ENCODE assay signal across 1 cellular context in the genomic region with DNA sequence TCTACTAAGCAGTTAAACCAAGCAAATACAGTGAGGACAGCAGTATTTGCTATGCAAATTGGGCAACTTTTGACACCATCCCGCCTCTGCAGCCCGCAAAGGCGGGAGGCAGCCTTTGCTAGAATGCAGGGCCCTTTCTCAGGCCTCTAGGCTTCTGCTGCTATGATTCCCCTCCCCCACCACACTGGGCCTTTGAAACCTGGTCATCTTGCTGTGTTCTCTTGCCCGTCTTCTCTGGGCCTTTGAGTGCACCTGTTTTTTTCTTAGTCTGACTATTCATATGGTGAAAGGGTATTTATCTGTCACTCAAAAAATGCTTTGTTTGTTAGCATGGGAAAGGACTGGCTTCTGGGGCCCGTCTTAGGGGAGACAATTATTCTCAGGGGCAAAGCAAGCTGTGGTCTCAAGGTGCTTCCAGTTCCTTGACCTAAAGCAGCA.
TF ChIP-seq lines count a peak whose summit lies in the region.

No MANE protein-coding gene starts in this region.

TF ChIP-seq in H1, 55 proteins besides CTCF, POLR2A, EP300 and RAD21 (continued from another document):
- TF ChIP-seq, protein P1, sequence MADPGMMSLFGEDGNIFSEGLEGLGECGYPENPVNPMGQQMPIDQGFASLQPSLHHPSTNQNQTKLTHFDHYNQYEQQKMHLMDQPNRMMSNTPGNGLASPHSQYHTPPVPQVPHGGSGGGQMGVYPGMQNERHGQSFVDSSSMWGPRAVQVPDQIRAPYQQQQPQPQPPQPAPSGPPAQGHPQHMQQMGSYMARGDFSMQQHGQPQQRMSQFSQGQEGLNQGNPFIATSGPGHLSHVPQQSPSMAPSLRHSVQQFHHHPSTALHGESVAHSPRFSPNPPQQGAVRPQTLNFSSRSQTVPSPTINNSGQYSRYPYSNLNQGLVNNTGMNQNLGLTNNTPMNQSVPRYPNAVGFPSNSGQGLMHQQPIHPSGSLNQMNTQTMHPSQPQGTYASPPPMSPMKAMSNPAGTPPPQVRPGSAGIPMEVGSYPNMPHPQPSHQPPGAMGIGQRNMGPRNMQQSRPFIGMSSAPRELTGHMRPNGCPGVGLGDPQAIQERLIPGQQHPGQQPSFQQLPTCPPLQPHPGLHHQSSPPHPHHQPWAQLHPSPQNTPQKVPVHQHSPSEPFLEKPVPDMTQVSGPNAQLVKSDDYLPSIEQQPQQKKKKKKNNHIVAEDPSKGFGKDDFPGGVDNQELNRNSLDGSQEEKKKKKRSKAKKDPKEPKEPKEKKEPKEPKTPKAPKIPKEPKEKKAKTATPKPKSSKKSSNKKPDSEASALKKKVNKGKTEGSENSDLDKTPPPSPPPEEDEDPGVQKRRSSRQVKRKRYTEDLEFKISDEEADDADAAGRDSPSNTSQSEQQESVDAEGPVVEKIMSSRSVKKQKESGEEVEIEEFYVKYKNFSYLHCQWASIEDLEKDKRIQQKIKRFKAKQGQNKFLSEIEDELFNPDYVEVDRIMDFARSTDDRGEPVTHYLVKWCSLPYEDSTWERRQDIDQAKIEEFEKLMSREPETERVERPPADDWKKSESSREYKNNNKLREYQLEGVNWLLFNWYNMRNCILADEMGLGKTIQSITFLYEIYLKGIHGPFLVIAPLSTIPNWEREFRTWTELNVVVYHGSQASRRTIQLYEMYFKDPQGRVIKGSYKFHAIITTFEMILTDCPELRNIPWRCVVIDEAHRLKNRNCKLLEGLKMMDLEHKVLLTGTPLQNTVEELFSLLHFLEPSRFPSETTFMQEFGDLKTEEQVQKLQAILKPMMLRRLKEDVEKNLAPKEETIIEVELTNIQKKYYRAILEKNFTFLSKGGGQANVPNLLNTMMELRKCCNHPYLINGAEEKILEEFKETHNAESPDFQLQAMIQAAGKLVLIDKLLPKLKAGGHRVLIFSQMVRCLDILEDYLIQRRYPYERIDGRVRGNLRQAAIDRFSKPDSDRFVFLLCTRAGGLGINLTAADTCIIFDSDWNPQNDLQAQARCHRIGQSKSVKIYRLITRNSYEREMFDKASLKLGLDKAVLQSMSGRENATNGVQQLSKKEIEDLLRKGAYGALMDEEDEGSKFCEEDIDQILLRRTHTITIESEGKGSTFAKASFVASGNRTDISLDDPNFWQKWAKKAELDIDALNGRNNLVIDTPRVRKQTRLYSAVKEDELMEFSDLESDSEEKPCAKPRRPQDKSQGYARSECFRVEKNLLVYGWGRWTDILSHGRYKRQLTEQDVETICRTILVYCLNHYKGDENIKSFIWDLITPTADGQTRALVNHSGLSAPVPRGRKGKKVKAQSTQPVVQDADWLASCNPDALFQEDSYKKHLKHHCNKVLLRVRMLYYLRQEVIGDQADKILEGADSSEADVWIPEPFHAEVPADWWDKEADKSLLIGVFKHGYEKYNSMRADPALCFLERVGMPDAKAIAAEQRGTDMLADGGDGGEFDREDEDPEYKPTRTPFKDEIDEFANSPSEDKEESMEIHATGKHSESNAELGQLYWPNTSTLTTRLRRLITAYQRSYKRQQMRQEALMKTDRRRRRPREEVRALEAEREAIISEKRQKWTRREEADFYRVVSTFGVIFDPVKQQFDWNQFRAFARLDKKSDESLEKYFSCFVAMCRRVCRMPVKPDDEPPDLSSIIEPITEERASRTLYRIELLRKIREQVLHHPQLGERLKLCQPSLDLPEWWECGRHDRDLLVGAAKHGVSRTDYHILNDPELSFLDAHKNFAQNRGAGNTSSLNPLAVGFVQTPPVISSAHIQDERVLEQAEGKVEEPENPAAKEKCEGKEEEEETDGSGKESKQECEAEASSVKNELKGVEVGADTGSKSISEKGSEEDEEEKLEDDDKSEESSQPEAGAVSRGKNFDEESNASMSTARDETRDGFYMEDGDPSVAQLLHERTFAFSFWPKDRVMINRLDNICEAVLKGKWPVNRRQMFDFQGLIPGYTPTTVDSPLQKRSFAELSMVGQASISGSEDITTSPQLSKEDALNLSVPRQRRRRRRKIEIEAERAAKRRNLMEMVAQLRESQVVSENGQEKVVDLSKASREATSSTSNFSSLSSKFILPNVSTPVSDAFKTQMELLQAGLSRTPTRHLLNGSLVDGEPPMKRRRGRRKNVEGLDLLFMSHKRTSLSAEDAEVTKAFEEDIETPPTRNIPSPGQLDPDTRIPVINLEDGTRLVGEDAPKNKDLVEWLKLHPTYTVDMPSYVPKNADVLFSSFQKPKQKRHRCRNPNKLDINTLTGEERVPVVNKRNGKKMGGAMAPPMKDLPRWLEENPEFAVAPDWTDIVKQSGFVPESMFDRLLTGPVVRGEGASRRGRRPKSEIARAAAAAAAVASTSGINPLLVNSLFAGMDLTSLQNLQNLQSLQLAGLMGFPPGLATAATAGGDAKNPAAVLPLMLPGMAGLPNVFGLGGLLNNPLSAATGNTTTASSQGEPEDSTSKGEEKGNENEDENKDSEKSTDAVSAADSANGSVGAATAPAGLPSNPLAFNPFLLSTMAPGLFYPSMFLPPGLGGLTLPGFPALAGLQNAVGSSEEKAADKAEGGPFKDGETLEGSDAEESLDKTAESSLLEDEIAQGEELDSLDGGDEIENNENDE (IDR thresholded peaks at IDR 0.05; ENCODE audit: insufficient replicate concordance, low read length) = no peak
- no peak for TF ChIP-seq EZH2 (IDR thresholded peaks at IDR 0.05; ENCODE audit: low read depth, low read length, severe bottlenecking)
- TF ChIP-seq ZNF274 (IDR thresholded peaks at IDR 0.05; ENCODE audit: borderline replicate concordance, extremely low read depth, low read length) = no peak
- TF ChIP-seq CBX5 (IDR thresholded peaks at IDR 0.05; ENCODE audit: low read depth, low read length) = no peak
- no peak for TF ChIP-seq TAF7 (optimal IDR thresholded peaks at IDR 0.05; ENCODE audit: borderline replicate concordance, low read depth, low read length)
- no peak for TF ChIP-seq CEBPB (IDR thresholded peaks at IDR 0.05; ENCODE audit: low read depth, low read length)
- TF ChIP-seq CBX8 (IDR thresholded peaks at IDR 0.05; ENCODE audit: borderline replicate concordance, low read depth, low read length) = no peak
- no peak for TF ChIP-seq SRF (IDR thresholded peaks at IDR 0.05; ENCODE audit: low read depth, low read length)
- peak; percentile 68 for TF ChIP-seq ASH2L (IDR thresholded peaks at IDR 0.05; ENCODE audit: low read length)
- TF ChIP-seq HDAC6 (IDR thresholded peaks at IDR 0.05; ENCODE audit: low read depth, low read length) = no peak
- no peak for TF ChIP-seq SIX5 (IDR thresholded peaks at IDR 0.05; ENCODE audit: low read depth, low read length)
- TF ChIP-seq SP1 (IDR thresholded peaks at IDR 0.05; ENCODE audit: low read depth, low read length) = peak; percentile 82
- no peak for TF ChIP-seq CHD2 (IDR thresholded peaks at IDR 0.05; ENCODE audit: low read length)
- 0 out of 2 replicates have a peak, but pooled peaks have one; percentile 37 for TF ChIP-seq JUND (IDR thresholded peaks at IDR 0.05; ENCODE audit: low read length)
- TF ChIP-seq CTBP2 (IDR thresholded peaks at IDR 0.05; ENCODE audit: borderline replicate concordance, insufficient read depth, insufficient read length, low read length) = peak; percentile 28
- TF ChIP-seq JUN (IDR thresholded peaks at IDR 0.05; ENCODE audit: low read depth, low read length) = no peak
- TF ChIP-seq TAF1 (IDR thresholded peaks at IDR 0.05; ENCODE audit: low read depth, low read length) = no peak
- TF ChIP-seq, protein P2, sequence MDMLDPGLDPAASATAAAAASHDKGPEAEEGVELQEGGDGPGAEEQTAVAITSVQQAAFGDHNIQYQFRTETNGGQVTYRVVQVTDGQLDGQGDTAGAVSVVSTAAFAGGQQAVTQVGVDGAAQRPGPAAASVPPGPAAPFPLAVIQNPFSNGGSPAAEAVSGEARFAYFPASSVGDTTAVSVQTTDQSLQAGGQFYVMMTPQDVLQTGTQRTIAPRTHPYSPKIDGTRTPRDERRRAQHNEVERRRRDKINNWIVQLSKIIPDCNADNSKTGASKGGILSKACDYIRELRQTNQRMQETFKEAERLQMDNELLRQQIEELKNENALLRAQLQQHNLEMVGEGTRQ (IDR thresholded peaks at IDR 0.05; ENCODE audit: low read length) = no peak
- no peak for TF ChIP-seq SAP30 (IDR thresholded peaks at IDR 0.05; ENCODE audit: insufficient read depth, insufficient replicate concordance, low read length)
- no peak for TF ChIP-seq BRCA1 (IDR thresholded peaks at IDR 0.05; ENCODE audit: low read depth, low read length)
- 0 out of 2 replicates have a peak, but pooled peaks have one; percentile 36 for TF ChIP-seq TBP (IDR thresholded peaks at IDR 0.05; ENCODE audit: low read depth, low read length)
- no peak for TF ChIP-seq GABPA (IDR thresholded peaks at IDR 0.05; ENCODE audit: borderline replicate concordance, insufficient read depth, low read length)
- TF ChIP-seq FOSL1 (IDR thresholded peaks at IDR 0.05; ENCODE audit: insufficient read depth, low read depth, low read length) = no peak
- no peak; the same call in 1 of the 2 replicates for TF ChIP-seq KDM1A (IDR thresholded peaks at IDR 0.05; ENCODE audit: borderline replicate concordance, low read length)
- no peak for TF ChIP-seq BACH1 (IDR thresholded peaks at IDR 0.05; ENCODE audit: low read length)
- no peak for TF ChIP-seq POLR2AphosphoS5 (IDR thresholded peaks at IDR 0.05; ENCODE audit: low read depth, low read length)
- TF ChIP-seq PHF8 (conservative IDR thresholded peaks at IDR 0.05; ENCODE audit: low read depth, low read length) = no peak
- no peak for TF ChIP-seq SUZ12 (IDR thresholded peaks at IDR 0.05; ENCODE audit: low read length)
- TF ChIP-seq EGR1 (IDR thresholded peaks at IDR 0.05; ENCODE audit: borderline replicate concordance, low read depth, low read length) = no peak
- no peak for TF ChIP-seq GTF2F1 (IDR thresholded peaks at IDR 0.05; ENCODE audit: borderline replicate concordance, low read depth, low read length)
- TF ChIP-seq, protein P3, sequence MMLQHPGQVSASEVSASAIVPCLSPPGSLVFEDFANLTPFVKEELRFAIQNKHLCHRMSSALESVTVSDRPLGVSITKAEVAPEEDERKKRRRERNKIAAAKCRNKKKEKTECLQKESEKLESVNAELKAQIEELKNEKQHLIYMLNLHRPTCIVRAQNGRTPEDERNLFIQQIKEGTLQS (IDR thresholded peaks at IDR 0.05; ENCODE audit: insufficient read depth, low read depth, low read length) = no peak
- TF ChIP-seq MAFK (IDR thresholded peaks at IDR 0.05; ENCODE audit: low read depth, low read length) = no peak
- no peak for TF ChIP-seq RNF2 (IDR thresholded peaks at IDR 0.05; ENCODE audit: borderline replicate concordance, low read depth, low read length, missing control alignments, poor library complexity, severe bottlenecking)
- TF ChIP-seq POU5F1 (IDR thresholded peaks at IDR 0.05; ENCODE audit: low read depth, low read length) = peak; percentile 39; the same call in 1 of the 2 replicates
- TF ChIP-seq, protein P4, sequence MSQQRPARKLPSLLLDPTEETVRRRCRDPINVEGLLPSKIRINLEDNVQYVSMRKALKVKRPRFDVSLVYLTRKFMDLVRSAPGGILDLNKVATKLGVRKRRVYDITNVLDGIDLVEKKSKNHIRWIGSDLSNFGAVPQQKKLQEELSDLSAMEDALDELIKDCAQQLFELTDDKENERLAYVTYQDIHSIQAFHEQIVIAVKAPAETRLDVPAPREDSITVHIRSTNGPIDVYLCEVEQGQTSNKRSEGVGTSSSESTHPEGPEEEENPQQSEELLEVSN (IDR thresholded peaks at IDR 0.05) = peak; percentile 23; the same call in 1 of the 2 replicates
- TF ChIP-seq, protein P5, sequence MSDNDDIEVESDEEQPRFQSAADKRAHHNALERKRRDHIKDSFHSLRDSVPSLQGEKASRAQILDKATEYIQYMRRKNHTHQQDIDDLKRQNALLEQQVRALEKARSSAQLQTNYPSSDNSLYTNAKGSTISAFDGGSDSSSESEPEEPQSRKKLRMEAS (IDR thresholded peaks at IDR 0.05) = 0 out of 2 replicates have a peak, but pooled peaks have one; percentile 16
- TF ChIP-seq RBBP5 (IDR thresholded peaks at IDR 0.05; ENCODE audit: borderline replicate concordance, low read depth, low read length) = peak; percentile 80; the same call in 1 of the 2 replicates
